Comparison of ENCODE assay signal across 8 cellular contexts in genomic region chr18:77061946-77062517, GRCh38.
DNase-seq lines count a peak whose midpoint lies in the region; ATAC-seq, FAIRE-seq and TF ChIP-seq lines count a peak whose summit lies in the region.

No MANE protein-coding gene starts in this region.

- DNase-seq in GF-D8 (lab: John Stamatoyannopoulos, UW): peak; percentile 65
- DNase-seq in activated T-cell treated with anti-CD3 and anti-CD28 coated beads, Interleukin-2, amount 50 U/mL, for 48 hours: peak; percentile 52 to 54
- DNase-seq in lower lobe of right lung: peak; percentile 67
- DNase-seq in cerebellum (ENCODE audit: low spot score): no peak
- no peak for DNase-seq in RCC 7860 (ENCODE audit: low spot score)
- no peak for DNase-seq in NCI-H748 (lab: John Stamatoyannopoulos, UW; ENCODE audit: unreplicated experiment)

- peak; percentile 41 for ATAC-seq in GM19468 (IDR thresholded peaks at IDR 0.05; ENCODE audit: extremely low read depth, unreplicated experiment)
- ATAC-seq in HG03442 (IDR thresholded peaks at IDR 0.05; ENCODE audit: unreplicated experiment): peak; percentile 35
- peak; percentile 85 to 87 for ATAC-seq in lower lobe of right lung

- H3K36me3 ChIP-seq in lower lobe of right lung: peaks cover 10% of the 10 kb centered on the region

- no peak overlapping the region for H3K4me3 ChIP-seq in lower lobe of right lung

- no peaks in the 10 kb centered on the region for H3K9me3 ChIP-seq in lower lobe of right lung

- H3K27me3 ChIP-seq in lower lobe of right lung (ENCODE audit: low read depth): no peaks in the 10 kb centered on the region

- TF ChIP-seq CTCF in lower lobe of right lung (IDR thresholded peaks at IDR 0.05): peak; percentile 4

- intact Hi-C loops in lower lobe of right lung (cut with DNase I): no loop called here

- no peak for FAIRE-seq in RCC 7860 (lab: Jason Lieb, UNC)

- peaks cover 85% of the 10 kb centered on the region for H3K4me1 ChIP-seq in lower lobe of right lung

- peak overlapping the region; percentile 81 for H3K27ac ChIP-seq in lower lobe of right lung

Comparison
In these comparisons a context has a peak if more than half of its experiments do, and no peak if none do; other contexts are left out.
1. DNase-seq: peak in GF-D8 (single experiment), activated T-cell treated with anti-CD3 and anti-CD28 coated beads, Interleukin-2, amount 50 U/mL, for 48 hours (2 of 2) and lower lobe of right lung (single experiment); none in cerebellum (single experiment), RCC 7860 (single experiment) and NCI-H748 (single experiment).
2. ATAC-seq: peak in every context shown above with its lines; median percentile 86 in lower lobe of right lung; 41 in GM19468; 35 in HG03442.